ENCODE assay signal across 15 cellular contexts in the genomic region with DNA sequence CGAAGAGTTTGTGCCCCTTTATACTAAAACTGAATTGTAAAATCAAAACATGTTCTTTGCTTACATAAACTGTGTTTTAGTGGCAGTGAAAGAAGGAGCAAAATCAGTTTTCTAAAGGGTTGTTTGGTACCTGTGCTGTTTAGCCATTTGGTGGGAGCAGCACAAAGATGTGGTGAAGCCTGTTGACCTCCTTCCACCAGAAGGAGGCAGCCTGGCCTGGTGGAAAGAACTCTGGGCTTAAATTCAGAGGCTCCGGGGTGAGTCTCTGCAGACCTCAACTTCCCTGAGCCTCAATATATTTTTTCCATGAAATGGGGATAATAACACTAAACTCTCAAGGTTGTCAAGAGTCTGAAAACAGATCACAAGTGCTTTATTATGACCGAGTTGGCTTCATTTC.
DNase-seq lines count a peak whose midpoint lies in the region; ATAC-seq and TF ChIP-seq lines count a peak whose summit lies in the region.
"Had no signal": no experiment of that assay in that cellular context is flagged by ENCODE, and none has a peak within 500 bp of the region (broad histone marks: within the 10 kb centered on the region; RNA-seq: fewer than 3 reads in every experiment).

No MANE protein-coding gene starts in this region.

- CTCF ChIA-PET in activated CD8-positive, alpha-beta memory T cell treated with anti-CD3 and anti-CD28 coated beads, Interleukin-2, amount 10 ng/mL, durations not matched to agents 7 days and 5 days (lab: Charles Lee) = interaction anchor here (1.6 kb wide), 1 partner anchor 13 kb away, joined by 3 read pairs; no protein-coding TSS in a partner anchor
- CTCF ChIA-PET in Panc1 (lab: Charles Lee) = interaction anchor here (0.7 kb wide), 1 partner anchor 18 kb away, joined by 3 read pairs; no protein-coding TSS in a partner anchor

- H3K27ac Mint-ChIP-seq in activated CD8-positive, alpha-beta memory T cell treated with anti-CD3 and anti-CD28 coated beads, Interleukin-2, amount 10 ng/mL, durations not matched to agents 7 days and 5 days = no peak overlapping the region
- H3K27ac Mint-ChIP-seq: activated T-helper 2 cell treated with anti-CD3 and anti-CD28 coated beads, Interferon-gamma antibody, Interleukin-2, Interleukin-4, amounts not matched to agents 10 μg/mL and 5 μg/mL and 100 μg/mL, durations not matched to agents 14 hours and 24 hours and 36 hours had no signal

- in situ Hi-C loops in Panc1 (cut with HindIII; ENCODE audit: low pct_unique_long_range_greater_than_20kb, low sequenced_read_pairs) = no loop called here

- H3K4me3 ChIP-seq in Panc1 (ENCODE audit: low read depth in 2 of 2, low read length in 2 of 2) = no peak overlapping the region
- H3K4me3 ChIP-seq: pancreas, PC-9 had no signal

- H3K9me3 Mint-ChIP-seq in activated CD8-positive, alpha-beta memory T cell treated with anti-CD3 and anti-CD28 coated beads, Interleukin-2, amount 10 ng/mL, durations not matched to agents 7 days and 5 days (ENCODE audit: low read depth) = no peaks in the 10 kb centered on the region
- H3K9me3 Mint-ChIP-seq: activated T-helper 2 cell treated with anti-CD3 and anti-CD28 coated beads, Interferon-gamma antibody, Interleukin-2, Interleukin-4, amounts not matched to agents 10 μg/mL and 5 μg/mL and 100 μg/mL, durations not matched to agents 14 hours and 24 hours and 36 hours had no signal

- no peaks in the 10 kb centered on the region for H3K36me3 ChIP-seq in Panc1 (ENCODE audit: control insufficient read depth, insufficient read depth, low read length)
- H3K36me3 ChIP-seq: pancreas had no signal

- DNase-seq in activated CD8-positive, alpha-beta memory T cell treated with anti-CD3 and anti-CD28 coated beads, Interleukin-2, amount 10 ng/mL, durations not matched to agents 7 days and 5 days = peak; percentile 51
- DNase-seq in activated CD8-positive, alpha-beta memory T cell treated with anti-CD3 and anti-CD28 coated beads, Interleukin-2, amount 50 U/mL, for 48 hours = no peak
- DNase-seq in Panc1 (ENCODE audit: low read depth, low spot score) (no peak), NCI-H1694 (lab: John Stamatoyannopoulos, UW) (no peak)
- peak; percentile 7 for DNase-seq in central memory CD4-positive, alpha-beta T cell
- DNase-seq in stimulated activated CD4-positive, alpha-beta T cell treated with anti-CD3 and anti-CD28 coated beads, Interleukin-4, amount 100 ng/mL, for 1 hour = peak; percentile 27
- DNase-seq: HCEC 1CT, KBM-7, left ventricle myocardium superior, NCI-H2171, pancreas, PC-9 had no signal

- no peak overlapping the region for H3K4me3 Mint-ChIP-seq in activated CD8-positive, alpha-beta memory T cell treated with anti-CD3 and anti-CD28 coated beads, Interleukin-2, amount 10 ng/mL, durations not matched to agents 7 days and 5 days

- H3K4me1 ChIP-seq in Panc1 (ENCODE audit: control insufficient read depth, insufficient read depth, low read length) = no peaks in the 10 kb centered on the region
- H3K4me1 ChIP-seq: pancreas had no signal

- ATAC-seq in activated CD8-positive, alpha-beta memory T cell treated with anti-CD3 and anti-CD28 coated beads, Interleukin-2, amount 10 ng/mL, durations not matched to agents 7 days and 5 days = no peak
- ATAC-seq in Panc1 (no peak), GM21529 (IDR thresholded peaks at IDR 0.05; ENCODE audit: unreplicated experiment) (no peak), GM18517 (IDR thresholded peaks at IDR 0.05; ENCODE audit: unreplicated experiment) (no peak)
- ATAC-seq: left ventricle myocardium superior, pancreas had no signal

- peaks cover 2% of the 10 kb centered on the region; the same call in 1 of the 2 replicates for H3K27me3 ChIP-seq in Panc1 (ENCODE audit: control insufficient read depth, insufficient read depth, low read length)

- POLR2A ChIA-PET in Panc1 (lab: Charles Lee) = no interaction called here

- peaks cover 32% of the 10 kb centered on the region for H3K27me3 Mint-ChIP-seq in activated CD8-positive, alpha-beta memory T cell treated with anti-CD3 and anti-CD28 coated beads, Interleukin-2, amount 10 ng/mL, durations not matched to agents 7 days and 5 days

- intact Hi-C loops in Panc1 (cut with micrococcal nuclease; ENCODE audit: unreplicated experiment) = no loop called here

- TF ChIP-seq CTCF in Panc1 (IDR thresholded peaks at IDR 0.05) = peak; percentile 13; the same call in 1 of the 2 replicates

- H3K4me1 Mint-ChIP-seq in activated CD8-positive, alpha-beta memory T cell treated with anti-CD3 and anti-CD28 coated beads, Interleukin-2, amount 10 ng/mL, durations not matched to agents 7 days and 5 days = peaks cover 8% of the 10 kb centered on the region

- H3K9me3 ChIP-seq in Panc1 (ENCODE audit: control insufficient read depth, insufficient read depth, low read depth, low read length) = no peaks in the 10 kb centered on the region
- H3K9me3 ChIP-seq: pancreas had no signal

- no TSS peak for BruUV-seq in Panc1 (replicated peaks; lab: Mats Ljungman, UMichigan)

- no peaks in the 10 kb centered on the region for H3K36me3 Mint-ChIP-seq in activated CD8-positive, alpha-beta memory T cell treated with anti-CD3 and anti-CD28 coated beads, Interleukin-2, amount 10 ng/mL, durations not matched to agents 7 days and 5 days

- H3K27ac ChIP-seq in Panc1 (ENCODE audit: low read length) = no peak overlapping the region
- H3K27ac ChIP-seq: pancreas, PC-9 had no signal

Comparison
In these comparisons a context has a peak if more than half of its experiments do, and no peak if none do; other contexts are left out.
1. DNase-seq: peak in activated CD8-positive, alpha-beta memory T cell treated with anti-CD3 and anti-CD28 coated beads, Interleukin-2, amount 10 ng/mL, durations not matched to agents 7 days and 5 days (single experiment), central memory CD4-positive, alpha-beta T cell (single experiment) and stimulated activated CD4-positive, alpha-beta T cell treated with anti-CD3 and anti-CD28 coated beads, Interleukin-4, amount 100 ng/mL, for 1 hour (single experiment); none in activated CD8-positive, alpha-beta memory T cell treated with anti-CD3 and anti-CD28 coated beads, Interleukin-2, amount 50 U/mL, for 48 hours (single experiment), Panc1 (single experiment) and NCI-H1694 (single experiment).